In the genomic region with DNA sequence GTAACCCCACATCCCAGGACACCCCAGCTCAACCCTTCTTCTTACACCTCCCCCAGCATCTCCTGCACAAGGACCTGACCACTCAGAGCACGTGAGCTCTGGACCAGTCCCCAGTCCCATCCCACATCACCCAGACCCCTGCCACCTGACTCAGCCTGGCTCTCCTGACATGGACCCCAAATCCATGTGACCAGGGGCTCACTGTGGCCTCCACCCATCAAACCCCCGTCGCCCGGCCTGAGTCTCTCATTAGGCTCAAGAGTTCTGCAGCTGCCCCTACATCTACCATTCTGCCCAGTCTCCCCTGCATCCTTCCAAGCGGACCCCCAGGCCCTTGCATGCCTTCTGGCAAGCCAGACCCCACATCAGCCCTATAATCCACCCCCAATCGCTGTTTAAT, we compare ENCODE assay signal across 19 cellular contexts. TPM values are rescaled to one million over a fixed set of nuclear protein-coding genes. Genes with fewer than 3 reads are reported as not detected.
A peak's percentile ranks its signal among the peaks of the same experiment; 100 is the strongest.
DNase-seq lines count a peak whose midpoint lies in the region; ATAC-seq, FAIRE-seq and TF ChIP-seq lines count a peak whose summit lies in the region.
"Had no signal": no experiment of that assay in that cellular context is flagged by ENCODE, and none has a peak within 500 bp of the region (broad histone marks: within the 10 kb centered on the region; RNA-seq: fewer than 3 reads in every experiment).

No MANE protein-coding gene starts in this region.

- no peak for FAIRE-seq in astrocyte (lab: Jason Lieb, UNC)
- FAIRE-seq: RCC 7860 had no signal

- no CpG with 5 or more reads among the region's 6 CpGs for WGBS in neuronal stem cell (ENCODE audit: extremely low coverage in 2 of 2, insufficient read length in 2 of 2, insufficient replicate concordance in 1 of 2), 2 donors

- H3K79me1 ChIP-seq in neuronal stem cell (ENCODE audit: low read depth, low read length), result peaks cover 2% of the 10 kb centered on the region

- POLR2A ChIA-PET in activated CD4-positive, alpha-beta T cell treated with anti-CD3 and anti-CD28 coated beads for 36 hours (lab: Charles Lee), result no interaction called here

- H3K36me3 ChIP-seq in astrocyte (ENCODE audit: insufficient read depth, low read length) (peaks cover 9% of the 10 kb centered on the region), neuronal stem cell (replicated peaks in 1 of 2; ENCODE audit: control insufficient read depth in 2 of 2, insufficient read depth in 2 of 2, low read length in 2 of 2) (peaks cover 3 to 9% of the 10 kb centered on the region in 2 donors)
- H3K36me3 ChIP-seq: adrenal gland, esophagus squamous epithelium, sigmoid colon, stomach had no signal

- peaks cover 83% of the 10 kb centered on the region for H3K4me1 ChIP-seq in astrocyte (ENCODE audit: insufficient read depth, low read length)
- peaks cover 21 to 39% of the 10 kb centered on the region in 2 donors for H3K4me1 ChIP-seq in neuronal stem cell (ENCODE audit: control insufficient read depth in 2 of 2, insufficient read depth in 1 of 2, low read depth in 1 of 2, low read length in 2 of 2)

- H2BK12ac ChIP-seq in neuronal stem cell (ENCODE audit: low read length), result peak overlapping the region; percentile 65

- H2BK15ac ChIP-seq in neuronal stem cell (ENCODE audit: low read length), result peak overlapping the region; percentile 5

- H3K4me1 Mint-ChIP-seq in activated CD4-positive, alpha-beta T cell treated with anti-CD3 and anti-CD28 coated beads for 36 hours, result peaks cover 58% of the 10 kb centered on the region
- peaks cover 83% of the 10 kb centered on the region for H3K4me1 Mint-ChIP-seq in Calu3 (ENCODE audit: low read depth, unreplicated experiment)
- peaks cover 53% of the 10 kb centered on the region for H3K4me1 Mint-ChIP-seq in astrocyte (ENCODE audit: low read depth, unreplicated experiment)

- peak overlapping the region; percentile 48 for H2BK5ac ChIP-seq in neuronal stem cell (ENCODE audit: low read length)

- H3K36me3 Mint-ChIP-seq in activated CD4-positive, alpha-beta T cell treated with anti-CD3 and anti-CD28 coated beads for 36 hours (ENCODE audit: low read depth), result peaks cover 24% of the 10 kb centered on the region
- peaks cover 100% of the 10 kb centered on the region for H3K36me3 Mint-ChIP-seq in Calu3 (ENCODE audit: insufficient read depth, unreplicated experiment)
- peaks cover 8% of the 10 kb centered on the region for H3K36me3 Mint-ChIP-seq in astrocyte (ENCODE audit: low read depth, unreplicated experiment)

- H2BK120ac ChIP-seq in neuronal stem cell (ENCODE audit: low read depth, low read length), result peak overlapping the region; percentile 81

- H3K4me3 Mint-ChIP-seq in activated CD4-positive, alpha-beta T cell treated with anti-CD3 and anti-CD28 coated beads for 36 hours, result peak overlapping the region; percentile 6
- H3K4me3 Mint-ChIP-seq in Calu3 (ENCODE audit: low read depth, unreplicated experiment) (peak overlapping the region; percentile 78), astrocyte (ENCODE audit: unreplicated experiment) (peak overlapping the region; percentile 70)

- no peak overlapping the region for H3K4me3 ChIP-seq in astrocyte (ENCODE audit: insufficient read depth, low read depth, low read length)
- H3K4me3 ChIP-seq in neuronal stem cell (ENCODE audit: low read length in 2 of 2), result no peak overlapping the region
- H3K4me3 ChIP-seq: adrenal gland, esophagus squamous epithelium, sigmoid colon, stomach had no signal

- H4K91ac ChIP-seq in neuronal stem cell (ENCODE audit: low read depth, low read length, poor library complexity), result no peak overlapping the region

- peaks cover 8% of the 10 kb centered on the region for H4K20me1 ChIP-seq in astrocyte (ENCODE audit: insufficient read depth, low read length)

- H3K9me3 ChIP-seq in astrocyte (ENCODE audit: insufficient read depth, low read depth, low read length) (no peaks in the 10 kb centered on the region), neuronal stem cell (replicated peaks in 1 of 2; ENCODE audit: control insufficient read depth in 2 of 2, insufficient read depth in 1 of 2, low read depth in 1 of 2, low read length in 2 of 2) (peaks cover 0 to 2% of the 10 kb centered on the region in 2 donors)
- H3K9me3 ChIP-seq: adrenal gland, esophagus squamous epithelium, sigmoid colon, stomach had no signal

- H3K27me3 ChIP-seq in astrocyte (ENCODE audit: insufficient read depth, low read length) (no peaks in the 10 kb centered on the region), neuronal stem cell (ENCODE audit: control insufficient read depth in 3 of 3, insufficient read depth in 3 of 3, low read depth in 1 of 3, low read length in 3 of 3) (peaks cover 0 to 11% (median 0%) of the 10 kb centered on the region in 3 experiments)
- H3K27me3 ChIP-seq: adrenal gland had no signal

- H2AK5ac ChIP-seq in neuronal stem cell (ENCODE audit: low read depth, low read length), result peak overlapping the region; percentile 85

- H3K27ac ChIP-seq in astrocyte (ENCODE audit: low read depth, low read length) (peak overlapping the region; percentile 92), neuronal stem cell (replicated peaks; ENCODE audit: low read length) (no peak overlapping the region)
- H3K27ac ChIP-seq: adrenal gland had no signal

- peak overlapping the region; percentile 55 for H3K18ac ChIP-seq in neuronal stem cell (ENCODE audit: low read length)

- H3K9me3 Mint-ChIP-seq in activated CD4-positive, alpha-beta T cell treated with anti-CD3 and anti-CD28 coated beads for 36 hours (ENCODE audit: low read depth), result no peaks in the 10 kb centered on the region
- H3K9me3 Mint-ChIP-seq in Calu3 (ENCODE audit: low read depth, unreplicated experiment), result no peaks in the 10 kb centered on the region
- H3K9me3 Mint-ChIP-seq in astrocyte (ENCODE audit: unreplicated experiment), result peaks cover 2% of the 10 kb centered on the region
- H3K9me3 Mint-ChIP-seq: naive B cell had no signal

- H2AFZ ChIP-seq in astrocyte (ENCODE audit: low read depth, low read length) (no peak overlapping the region), neuronal stem cell (ENCODE audit: low read length) (no peak overlapping the region)

- peak overlapping the region; percentile 41 for H3K27ac Mint-ChIP-seq in activated CD4-positive, alpha-beta T cell treated with anti-CD3 and anti-CD28 coated beads for 36 hours
- H3K27ac Mint-ChIP-seq in Calu3 (ENCODE audit: unreplicated experiment), result peak overlapping the region; percentile 98
- peak overlapping the region; percentile 92 for H3K27ac Mint-ChIP-seq in astrocyte (ENCODE audit: unreplicated experiment)

- intact Hi-C loops in activated CD4-positive, alpha-beta T cell treated with anti-CD3 and anti-CD28 coated beads for 36 hours (cut with DNase I, micrococcal nuclease), result no loop called here
- intact Hi-C loops in Calu3 (cut with micrococcal nuclease; ENCODE audit: unreplicated experiment), result no loop called here

- peak overlapping the region; percentile 41 for H3K4ac ChIP-seq in neuronal stem cell (ENCODE audit: low read length)

- H3K4me2 ChIP-seq in astrocyte (ENCODE audit: low read length) (peak overlapping the region; percentile 100), neuronal stem cell (ENCODE audit: insufficient read depth, low read length, poor library complexity, severe bottlenecking) (no peak overlapping the region)

- no peak overlapping the region for H3K14ac ChIP-seq in neuronal stem cell (ENCODE audit: low read length)

- H4K8ac ChIP-seq in neuronal stem cell (ENCODE audit: low read depth, low read length), result peak overlapping the region; percentile 24

- BruUV-seq in Calu3 (replicated peaks; lab: Mats Ljungman, UMichigan), result no TSS peak

- H3K9ac ChIP-seq in astrocyte (ENCODE audit: low read length) (peak overlapping the region; percentile 100), neuronal stem cell (ENCODE audit: low read depth, low read length, poor library complexity) (no peak overlapping the region)

- CTCF ChIA-PET in activated CD4-positive, alpha-beta T cell treated with anti-CD3 and anti-CD28 coated beads for 36 hours (lab: Charles Lee), result interaction anchor here (0.7 to 1.3 kb wide), 2 partner anchors 40 to 141 kb away, joined by 3 to 6 read pairs; no protein-coding TSS in a partner anchor
- CTCF ChIA-PET in Calu3 (lab: Charles Lee), result no interaction called here

- peaks cover 49% of the 10 kb centered on the region for H3K79me2 ChIP-seq in astrocyte (ENCODE audit: insufficient read depth, low read length)

- TF ChIP-seq CTCF in Calu3 (IDR thresholded peaks at IDR 0.05; ENCODE audit: unreplicated experiment) (no peak), astrocyte (IDR thresholded peaks at IDR 0.05; ENCODE audit: insufficient read depth, low read depth, low read length) (no peak)

- no peak for DNase-seq in activated CD4-positive, alpha-beta T cell treated with anti-CD3 and anti-CD28 coated beads for 36 hours
- no peak for DNase-seq in activated CD4-positive, alpha-beta T cell treated with anti-CD3 and anti-CD28 coated beads, Interleukin-2, amount 50 U/mL, for 1 hour
- DNase-seq in Calu3 (peak; percentile 35), astrocyte (ENCODE audit: low read depth) (no peak), neuronal stem cell (ENCODE audit: low spot score) (no peak), COR-L47 (lab: John Stamatoyannopoulos, UW) (no peak), HT-29 (ENCODE audit: low spot score) (no peak)
- DNase-seq: activated CD4-positive, alpha-beta T cell treated with anti-CD3 and anti-CD28 coated beads for 48 hours; adrenal gland; cortex of kidney; esophagus squamous epithelium; naive B cell; NCI-H187 treated with DMSO at 0.1 percent for 48 hours; NCI-H526 treated with DMSO at 0.1 percent for 48 hours; stomach had no signal

- H3K27me3 Mint-ChIP-seq in activated CD4-positive, alpha-beta T cell treated with anti-CD3 and anti-CD28 coated beads for 36 hours, result no peaks in the 10 kb centered on the region
- no peaks in the 10 kb centered on the region for H3K27me3 Mint-ChIP-seq in Calu3 (ENCODE audit: unreplicated experiment)
- no peaks in the 10 kb centered on the region for H3K27me3 Mint-ChIP-seq in astrocyte (ENCODE audit: low read depth, unreplicated experiment)

- H3K23ac ChIP-seq in neuronal stem cell (ENCODE audit: low read depth, low read length, poor library complexity), result no peak overlapping the region

- no peak for ATAC-seq in activated CD4-positive, alpha-beta T cell treated with anti-CD3 and anti-CD28 coated beads for 36 hours
- ATAC-seq in HG02938 (IDR thresholded peaks at IDR 0.05; ENCODE audit: unreplicated experiment), result no peak

RNA-seq across cellular contexts. Expression of a gene that starts 1.9 kb away (rescaled TPM):
- 100 to 1,000 TPM in 1 of 2 experiments, 10 to 100 TPM in 1; 77.3 to 105 TPM for total RNA-seq in activated CD4-positive, alpha-beta T cell treated with anti-CD3 and anti-CD28 coated beads for 36 hours
- 202 and 260 TPM in 2 replicates for total RNA-seq in Calu3 (2022)
- 63.3 and 100 TPM in 2 replicates for total RNA-seq in astrocyte
- polyA plus RNA-seq in neuronal stem cell (2013, experiment 1 of 2), result 1.4 TPM
- 1.4 TPM for polyA plus RNA-seq in neuronal stem cell (2013, experiment 2 of 2)
- 48.5 and 50.2 TPM in 2 replicates for total RNA-seq in HT-29 (2014; rRNA removed; shearing (Covaris generic))

RNA-seq across cellular contexts. Expression of a gene that starts 18.2 kb away (rescaled TPM):
- 10 to 100 TPM; 13.8 to 17.6 TPM for total RNA-seq in activated CD4-positive, alpha-beta T cell treated with anti-CD3 and anti-CD28 coated beads for 36 hours
- total RNA-seq in Calu3 (2022), result not detected in 2 replicates
- total RNA-seq in astrocyte, result not detected in 2 replicates
- 0.01 TPM for polyA plus RNA-seq in neuronal stem cell (2013, experiment 1 of 2)
- 0.04 TPM for polyA plus RNA-seq in neuronal stem cell (2013, experiment 2 of 2)
- total RNA-seq in HT-29 (2014; rRNA removed; shearing (Covaris generic)), result not detected in 2 replicates
- total RNA-seq: A172 had no signal

RNA-seq across cellular contexts. Expression of a gene that starts 40.8 kb away (rescaled TPM):
- 1 to 10 TPM; 1.6 to 2.2 TPM for total RNA-seq in activated CD4-positive, alpha-beta T cell treated with anti-CD3 and anti-CD28 coated beads for 36 hours
- 12.0 and 14.2 TPM in 2 replicates for total RNA-seq in Calu3 (2022)
- 15.2 and 16.2 TPM in 2 replicates for total RNA-seq in astrocyte
- polyA plus RNA-seq in neuronal stem cell (2013, experiment 1 of 2), result 13.2 TPM
- 14.0 TPM for polyA plus RNA-seq in neuronal stem cell (2013, experiment 2 of 2)
- 1.5 and 2.0 TPM in 2 replicates for total RNA-seq in HT-29 (2014; rRNA removed; shearing (Covaris generic))

Comparison
In these comparisons a context has a peak if more than half of its experiments do, and no peak if none do; other contexts are left out.
1. H3K27ac Mint-ChIP-seq: peak in every context shown above with its lines; median percentile 98 in Calu3; 92 in astrocyte; 41 in activated CD4-positive, alpha-beta T cell treated with anti-CD3 and anti-CD28 coated beads for 36 hours.
2. H3K4me3 Mint-ChIP-seq: peak in every context shown above with its lines; median percentile 78 in Calu3; 70 in astrocyte; 6 in activated CD4-positive, alpha-beta T cell treated with anti-CD3 and anti-CD28 coated beads for 36 hours.
3. RNA of a gene that starts 18.2 kb away (total RNA-seq): 13.8 to 17.6 TPM in activated CD4-positive, alpha-beta T cell treated with anti-CD3 and anti-CD28 coated beads for 36 hours; not detected in Calu3, not detected in astrocyte and not detected in HT-29; every median in the first group is over 10 times any median in the second.